Comparison of ENCODE assay signal across 8 cellular contexts in genomic region chr3:11289864-11290263, GRCh38. TPM values are rescaled to one million over a fixed set of nuclear protein-coding genes. Genes with fewer than 3 reads are reported as not detected.
DNase-seq lines count a peak whose midpoint lies in the region; ATAC-seq, FAIRE-seq and TF ChIP-seq lines count a peak whose summit lies in the region.
"Had no signal": no experiment of that assay in that cellular context is flagged by ENCODE, and none has a peak within 500 bp of the region (broad histone marks: within the 10 kb centered on the region; RNA-seq: fewer than 3 reads in every experiment).

No MANE protein-coding gene starts in this region.

- H3K4me1 ChIP-seq in small intestine (ENCODE audit: control insufficient read depth in 2 of 2, insufficient read depth in 1 of 2, low read depth in 1 of 2, low read length in 1 of 2) (peaks cover 2 to 12% of the 10 kb centered on the region in 2 donors), mucosa of descending colon (ENCODE audit: low read depth) (peaks cover 9% of the 10 kb centered on the region)

- H3K4me3 Mint-ChIP-seq in effector memory CD8-positive, alpha-beta T cell: peak overlapping the region; percentile 59 to 82

- H3K9me3 Mint-ChIP-seq in effector memory CD8-positive, alpha-beta T cell: no peaks in the 10 kb centered on the region

- no peak for FAIRE-seq in small intestine (lab: Jason Lieb, UNC)

- peak overlapping the region; percentile 94 to 100 for H3K27ac Mint-ChIP-seq in effector memory CD8-positive, alpha-beta T cell

- no peaks in the 10 kb centered on the region for H3K27me3 ChIP-seq in small intestine (ENCODE audit: control insufficient read depth in 2 of 2, insufficient read depth in 2 of 2, low read length in 2 of 2)

- no peak for ATAC-seq in effector memory CD8-positive, alpha-beta T cell (replicated peaks)
- ATAC-seq in mucosa of descending colon: no peak

- TF ChIP-seq CTCF in GM12865 (IDR thresholded peaks at IDR 0.05; ENCODE audit: insufficient read depth, low read depth, low read length, missing control alignments) (no peak), GM10248 (IDR thresholded peaks at IDR 0.05; ENCODE audit: control extremely low read depth, extremely low read depth, low read depth, missing control alignments) (no peak), mucosa of descending colon (IDR thresholded peaks at IDR 0.05) (no peak)

- H3K27me3 Mint-ChIP-seq in effector memory CD8-positive, alpha-beta T cell: no peaks in the 10 kb centered on the region

- CTCF ChIA-PET in GM10248 (lab: Yijun Ruan, JAX): interaction anchor here (0.8 to 6.8 kb wide), 5 partner anchors 9 to 45 kb away, joined by 3 to 39 read pairs (median 3); partner anchors contain the start of gene ATG7

- WGBS in small intestine, 3 donors: 59 to 81% (median 71%) methylated on average over 3 of the region's 3 CpGs

- peaks cover 18% of the 10 kb centered on the region for H3K36me3 Mint-ChIP-seq in effector memory CD8-positive, alpha-beta T cell (ENCODE audit: insufficient read depth)

- no peaks in the 10 kb centered on the region for H3K9me3 ChIP-seq in small intestine (ENCODE audit: control insufficient read depth, low read depth)
- H3K9me3 ChIP-seq in mucosa of descending colon: no peaks in the 10 kb centered on the region

- intact Hi-C loops in mucosa of descending colon (cut with DNase I, micrococcal nuclease): no loop called here

- H3K4me3 ChIP-seq in GM12865 (ENCODE audit: low read depth, low read length) (no peak overlapping the region; the same call in 1 of the 2 replicates), small intestine (ENCODE audit: low read depth in 1 of 2, low read length in 2 of 2) (no peak overlapping the region), mucosa of descending colon (no peak overlapping the region)

- peaks cover 40 to 63% of the 10 kb centered on the region in 2 donors for H3K4me1 Mint-ChIP-seq in effector memory CD8-positive, alpha-beta T cell (ENCODE audit: low read depth in 2 of 2)

- DNase-seq in GM12865 (ENCODE audit: low read depth) (peak; percentile 57), RPMI7951 (ENCODE audit: low read depth) (peak; percentile 23), small intestine (no peak), T1000 (lab: John Stamatoyannopoulos, UW) (no peak), GM10248 (ENCODE audit: extremely low spot score) (no peak), mucosa of descending colon (no peak)
- no peak for DNase-seq in effector memory CD8-positive, alpha-beta T cell
- DNase-seq: MV-4-11 had no signal

- H3K27ac ChIP-seq in small intestine (ENCODE audit: low read depth in 1 of 2, low read length in 1 of 2): peak overlapping the region; percentile 25 to 91

- H3K36me3 ChIP-seq in small intestine (ENCODE audit: control insufficient read depth in 2 of 2, insufficient read depth in 2 of 2, low read length in 2 of 2) (peaks cover 0 to 4% of the 10 kb centered on the region in 2 donors), mucosa of descending colon (ENCODE audit: low read depth) (no peaks in the 10 kb centered on the region)

- POLR2A ChIA-PET in GM10248 (lab: Yijun Ruan, JAX): no interaction called here

RNA-seq across cellular contexts. Expression of gene ATG7, which starts 17.7 kb away (rescaled TPM):
- total RNA-seq in RPMI7951 (2014; rRNA removed; shearing (Covaris generic)): 103 and 110 TPM in 2 replicates
- polyA plus RNA-seq in small intestine: 10 to 100 TPM in 1 of 3 donors, 1 to 10 TPM in 2; 7.8 to 15.2 (median 8.1) TPM
- 10 to 100 TPM; 40.4 to 49.6 (median 43.3) TPM for total RNA-seq in mucosa of descending colon

Comparison
In these comparisons a context has a peak if more than half of its experiments do, and no peak if none do; other contexts are left out.
1. DNase-seq: peak in GM12865 (single experiment) and RPMI7951 (single experiment); none in effector memory CD8-positive, alpha-beta T cell (0 of 3), small intestine (single experiment), T1000 (single experiment), GM10248 (single experiment) and mucosa of descending colon (0 of 3).